Comparison of ENCODE assay signal across 23 cellular contexts in genomic region chr11:65829459-65829858, GRCh38. TPM values are rescaled to one million over a fixed set of nuclear protein-coding genes. Genes with fewer than 3 reads are reported as not detected.
DNase-seq lines count a peak whose midpoint lies in the region; ATAC-seq and TF ChIP-seq lines count a peak whose summit lies in the region.
"Had no signal": no experiment of that assay in that cellular context is flagged by ENCODE, and none has a peak within 500 bp of the region (broad histone marks: within the 10 kb centered on the region; RNA-seq: fewer than 3 reads in every experiment).

No MANE protein-coding gene starts in this region.

- no peaks in the 10 kb centered on the region for H3K4me1 ChIP-seq in HEK293 (ENCODE audit: control insufficient read depth, insufficient read depth, low read length)
- H3K4me1 ChIP-seq: A549, BE2C had no signal

- peaks cover 22% of the 10 kb centered on the region for H3K27me3 Mint-ChIP-seq in brain
- peaks cover 17 to 18% of the 10 kb centered on the region in 2 donors for H3K27me3 Mint-ChIP-seq in natural killer cell treated with Interleukin-12 subunit alpha and Interleukin-12 subunit beta and Interleukin-15 and Interleukin-18, amount 100 ng/mL, for 72 hours
- H3K27me3 Mint-ChIP-seq: CD4-positive, alpha-beta T cell had no signal

- no peak overlapping the region for H3K27ac ChIP-seq in HEK293 (ENCODE audit: extremely low read depth, low read depth, low read length)
- H3K27ac ChIP-seq: A549; BLaER1 treated with 17β-estradiol and CSF1 and Interleukin-3, amounts not matched to agents 10 nM and 100 nM had no signal

- H3K4me3 ChIP-seq in HEK293 (ENCODE audit: low read depth, low read length): no peak overlapping the region
- H3K4me3 ChIP-seq: A549; BLaER1 treated with 17β-estradiol and CSF1 and Interleukin-3, amounts not matched to agents 10 nM and 100 nM; GM12878 had no signal

- ATAC-seq in HG03439 (IDR thresholded peaks at IDR 0.05; ENCODE audit: unreplicated experiment) (no peak), HG02840 (IDR thresholded peaks at IDR 0.05; ENCODE audit: low FRiP score, unreplicated experiment) (no peak)
- ATAC-seq in natural killer cell treated with Interleukin-12 subunit alpha and Interleukin-12 subunit beta and Interleukin-15 and Interleukin-18, amount 100 ng/mL, for 72 hours: no peak
- ATAC-seq: GM12878 had no signal

- POLR2A ChIA-PET in HEK293 (lab: Yijun Ruan, JAX): no interaction called here

- no peak for TF ChIP-seq CTCF in HEK293 (tag by site-specific recombination; IDR thresholded peaks at IDR 0.05)
- TF ChIP-seq CTCF in brain (conservative IDR thresholded peaks at IDR 0.05): no peak

- peak; percentile 9 for DNase-seq in iPS-NIHi11 (ENCODE audit: low spot score)
- DNase-seq in activated CD4-positive, alpha-beta T cell treated with anti-CD3 and anti-CD28 coated beads, Interleukin-2, amount 50 U/mL, for 1 hour: no peak
- DNase-seq in natural killer cell treated with Interleukin-12 subunit alpha and Interleukin-12 subunit beta and Interleukin-15 and Interleukin-18, amount 100 ng/mL, for 72 hours (ENCODE audit: low spot score): no peak
- DNase-seq: 8988T; ACHN; AML-193; BE2C; CD4-positive, alpha-beta T cell; CD8-positive, alpha-beta memory T cell; DMS 273 treated with DMSO at 0.1 percent for 48 hours; DMS79; EL; GDM1; H7; HCEC 1CT had no signal

- H3K36me3 ChIP-seq in HEK293 (ENCODE audit: control insufficient read depth in 2 of 2, insufficient read depth in 1 of 2, low read length in 2 of 2): no peaks in the 10 kb centered on the region
- H3K36me3 ChIP-seq: BE2C; BLaER1 treated with 17β-estradiol and CSF1 and Interleukin-3, amounts not matched to agents 10 nM and 100 nM had no signal

- H3K9me3 Mint-ChIP-seq in brain: no peaks in the 10 kb centered on the region
- peaks cover 5% of the 10 kb centered on the region for H3K9me3 Mint-ChIP-seq in natural killer cell treated with Interleukin-12 subunit alpha and Interleukin-12 subunit beta and Interleukin-15 and Interleukin-18, amount 100 ng/mL, for 72 hours
- H3K9me3 Mint-ChIP-seq: CD4-positive, alpha-beta T cell; CD8-positive, alpha-beta memory T cell had no signal

- peak overlapping the region in 3 of 5 experiments; percentile 2 to 19 (median 15) for H3K4me3 Mint-ChIP-seq in brain
- no peak overlapping the region for H3K4me3 Mint-ChIP-seq in natural killer cell treated with Interleukin-12 subunit alpha and Interleukin-12 subunit beta and Interleukin-15 and Interleukin-18, amount 100 ng/mL, for 72 hours
- H3K4me3 Mint-ChIP-seq: CD14-positive monocyte; CD4-positive, alpha-beta T cell had no signal

- no peak overlapping the region for H3K27ac Mint-ChIP-seq in brain
- no peak overlapping the region for H3K27ac Mint-ChIP-seq in natural killer cell treated with Interleukin-12 subunit alpha and Interleukin-12 subunit beta and Interleukin-15 and Interleukin-18, amount 100 ng/mL, for 72 hours
- H3K27ac Mint-ChIP-seq: CD14-positive monocyte; CD4-positive, alpha-beta T cell; CD8-positive, alpha-beta memory T cell had no signal

- no peaks in the 10 kb centered on the region for H3K9me3 ChIP-seq in HEK293 (ENCODE audit: control insufficient read depth, insufficient read depth, low read depth, low read length)
- H3K9me3 ChIP-seq: A549; BE2C; BLaER1 treated with 17β-estradiol and CSF1 and Interleukin-3, amounts not matched to agents 10 nM and 100 nM had no signal

- CTCF ChIA-PET in HEK293 (lab: Yijun Ruan, JAX): interaction anchor here (0.6 to 2.4 kb wide), 5 partner anchors 11 to 118 kb away, joined by 3 to 11 read pairs (median 3); partner anchors contain the start of gene KAT5

- H3K4me1 Mint-ChIP-seq in brain: peaks cover 32% of the 10 kb centered on the region
- peaks cover 6 to 16% of the 10 kb centered on the region in 2 donors for H3K4me1 Mint-ChIP-seq in natural killer cell treated with Interleukin-12 subunit alpha and Interleukin-12 subunit beta and Interleukin-15 and Interleukin-18, amount 100 ng/mL, for 72 hours (ENCODE audit: low read depth in 2 of 2)

- H3K36me3 Mint-ChIP-seq in brain: no peaks in the 10 kb centered on the region
- no peaks in the 10 kb centered on the region for H3K36me3 Mint-ChIP-seq in natural killer cell treated with Interleukin-12 subunit alpha and Interleukin-12 subunit beta and Interleukin-15 and Interleukin-18, amount 100 ng/mL, for 72 hours
- H3K36me3 Mint-ChIP-seq: CD14-positive monocyte; CD8-positive, alpha-beta memory T cell had no signal

TF ChIP-seq in HEK293, 187 proteins besides CTCF, POLR2A, EP300 and RAD21:
- peak; percentile 88 for TF ChIP-seq ZBTB48 (tag by site-specific recombination; IDR thresholded peaks at IDR 0.05)
- no peak for TF ChIP-seq ZNF658 (tag by site-specific recombination; IDR thresholded peaks at IDR 0.05)
- TF ChIP-seq TCF7L2 (IDR thresholded peaks at IDR 0.05; ENCODE audit: borderline replicate concordance, low read depth, low read length): no peak
- no peak for TF ChIP-seq ZSCAN23 (tag by site-specific recombination; IDR thresholded peaks at IDR 0.05)
- no peak for TF ChIP-seq ZNF529 (tag by site-specific recombination; IDR thresholded peaks at IDR 0.05; ENCODE audit: insufficient replicate concordance)
- TF ChIP-seq GLI4 (tag by site-specific recombination; IDR thresholded peaks at IDR 0.05): no peak
- TF ChIP-seq, protein P1, sequence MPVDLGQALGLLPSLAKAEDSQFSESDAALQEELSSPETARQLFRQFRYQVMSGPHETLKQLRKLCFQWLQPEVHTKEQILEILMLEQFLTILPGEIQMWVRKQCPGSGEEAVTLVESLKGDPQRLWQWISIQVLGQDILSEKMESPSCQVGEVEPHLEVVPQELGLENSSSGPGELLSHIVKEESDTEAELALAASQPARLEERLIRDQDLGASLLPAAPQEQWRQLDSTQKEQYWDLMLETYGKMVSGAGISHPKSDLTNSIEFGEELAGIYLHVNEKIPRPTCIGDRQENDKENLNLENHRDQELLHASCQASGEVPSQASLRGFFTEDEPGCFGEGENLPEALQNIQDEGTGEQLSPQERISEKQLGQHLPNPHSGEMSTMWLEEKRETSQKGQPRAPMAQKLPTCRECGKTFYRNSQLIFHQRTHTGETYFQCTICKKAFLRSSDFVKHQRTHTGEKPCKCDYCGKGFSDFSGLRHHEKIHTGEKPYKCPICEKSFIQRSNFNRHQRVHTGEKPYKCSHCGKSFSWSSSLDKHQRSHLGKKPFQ (tag by site-specific recombination; IDR thresholded peaks at IDR 0.05): no peak
- TF ChIP-seq, protein P2, sequence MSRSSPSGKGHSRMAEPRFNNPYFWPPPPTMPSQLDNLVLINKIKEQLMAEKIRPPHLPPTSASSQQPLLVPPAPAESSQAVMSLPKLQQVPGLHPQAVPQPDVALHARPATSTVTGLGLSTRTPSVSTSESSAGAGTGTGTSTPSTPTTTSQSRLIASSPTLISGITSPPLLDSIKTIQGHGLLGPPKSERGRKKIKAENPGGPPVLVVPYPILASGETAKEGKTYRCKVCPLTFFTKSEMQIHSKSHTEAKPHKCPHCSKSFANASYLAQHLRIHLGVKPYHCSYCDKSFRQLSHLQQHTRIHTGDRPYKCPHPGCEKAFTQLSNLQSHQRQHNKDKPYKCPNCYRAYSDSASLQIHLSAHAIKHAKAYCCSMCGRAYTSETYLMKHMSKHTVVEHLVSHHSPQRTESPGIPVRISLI (tag by site-specific recombination; IDR thresholded peaks at IDR 0.05): no peak
TF ChIP-seq in HEK293: peak in this region for 1.

RNA-seq across cellular contexts. Expression of gene SNX32, which starts 4.3 kb away (rescaled TPM):
- polyA plus RNA-seq in brain (ENCODE audit: insufficient read depth, low read depth, low replicate concordance): 3.6 TPM
- 1 to 10 TPM in 1 of 2 donors, under 1 TPM in 1; 0.52 to 1.0 TPM for total RNA-seq in natural killer cell treated with Interleukin-12 subunit alpha and Interleukin-12 subunit beta and Interleukin-15 and Interleukin-18, amount 100 ng/mL, for 72 hours

RNA-seq across cellular contexts. Expression of gene CFL1, which starts 28.5 kb away (rescaled TPM):
- 2,437 TPM for polyA plus RNA-seq in brain (ENCODE audit: insufficient read depth, low read depth, low replicate concordance)
- 1,000 to 10,000 TPM; 1,401 to 1,644 TPM for total RNA-seq in natural killer cell treated with Interleukin-12 subunit alpha and Interleukin-12 subunit beta and Interleukin-15 and Interleukin-18, amount 100 ng/mL, for 72 hours

RNA-seq across cellular contexts. Expression of gene MUS81, which starts 30.8 kb away (rescaled TPM):
- 41.7 TPM for polyA plus RNA-seq in brain (ENCODE audit: insufficient read depth, low read depth, low replicate concordance)
- total RNA-seq in natural killer cell treated with Interleukin-12 subunit alpha and Interleukin-12 subunit beta and Interleukin-15 and Interleukin-18, amount 100 ng/mL, for 72 hours: 100 to 1,000 TPM in 1 of 2 donors, 10 to 100 TPM in 1; 85.7 to 109 TPM

RNA-seq across cellular contexts. Expression of gene OVOL1, which starts 42.6 kb away (rescaled TPM):
- 0.10 TPM for polyA plus RNA-seq in brain (ENCODE audit: insufficient read depth, low read depth, low replicate concordance)
- total RNA-seq in natural killer cell treated with Interleukin-12 subunit alpha and Interleukin-12 subunit beta and Interleukin-15 and Interleukin-18, amount 100 ng/mL, for 72 hours: not detected
- total RNA-seq: CD8-positive, alpha-beta memory T cell had no signal
- polyA plus RNA-seq: A549; CD14-positive monocyte; CD8-positive, alpha-beta memory T cell had no signal

RNA-seq across cellular contexts. Expression of gene EFEMP2, which starts 43.1 kb away (rescaled TPM):
- 17.1 TPM for polyA plus RNA-seq in brain (ENCODE audit: insufficient read depth, low read depth, low replicate concordance)
- 10 to 100 TPM in 1 of 2 donors, 1 to 10 TPM in 1; 7.5 to 10.6 TPM for total RNA-seq in natural killer cell treated with Interleukin-12 subunit alpha and Interleukin-12 subunit beta and Interleukin-15 and Interleukin-18, amount 100 ng/mL, for 72 hours
